Comparison of ENCODE assay signal across 29 cellular contexts in the genomic region with DNA sequence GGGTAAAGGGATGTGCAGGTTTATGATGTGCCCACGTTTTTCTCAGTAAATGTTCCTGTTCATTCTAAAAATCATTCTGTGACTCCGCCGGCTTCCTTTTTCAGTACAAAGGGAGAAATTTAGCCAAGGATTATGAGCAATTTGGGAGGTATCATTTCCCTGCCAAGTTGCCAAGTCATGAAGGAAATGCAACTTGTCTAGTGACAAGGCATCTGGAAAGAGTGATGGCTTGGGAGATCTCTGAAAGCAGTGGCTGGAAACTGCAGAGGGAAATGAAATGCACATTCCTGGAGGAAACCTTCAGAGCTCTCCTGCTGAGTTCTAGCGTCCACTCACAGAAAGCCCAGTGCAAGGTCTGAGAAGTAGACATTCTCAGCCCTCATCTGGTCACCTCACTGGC.
A peak's percentile ranks its signal among the peaks of the same experiment; 100 is the strongest.
DNase-seq lines count a peak whose midpoint lies in the region; ATAC-seq, FAIRE-seq and TF ChIP-seq lines count a peak whose summit lies in the region.
"Had no signal": no experiment of that assay in that cellular context is flagged by ENCODE, and none has a peak within 500 bp of the region (broad histone marks: within the 10 kb centered on the region; RNA-seq: fewer than 3 reads in every experiment).

No MANE protein-coding gene starts in this region.

- TF ChIP-seq POLR2A in vagina (IDR thresholded peaks at IDR 0.05) = no peak

- H3K4me2 ChIP-seq in astrocyte (ENCODE audit: low read length) (no peak overlapping the region), neural progenitor cell (no peak overlapping the region)
- H3K4me2 ChIP-seq: PC-9 had no signal

- H3K4me1 ChIP-seq in astrocyte (ENCODE audit: insufficient read depth, low read length) (peaks cover 4% of the 10 kb centered on the region), neural progenitor cell (peaks cover 5% of the 10 kb centered on the region), vagina (no peaks in the 10 kb centered on the region)
- H3K4me1 ChIP-seq: SJSA1 had no signal

- H3K79me2 ChIP-seq in astrocyte (ENCODE audit: insufficient read depth, low read length) = no peaks in the 10 kb centered on the region
- no peaks in the 10 kb centered on the region for H3K79me2 ChIP-seq in neural progenitor cell (ENCODE audit: low read depth)

- H3K4me3 Mint-ChIP-seq in astrocyte (ENCODE audit: unreplicated experiment) (no peak overlapping the region), neural progenitor cell (no peak overlapping the region)
- H3K4me3 Mint-ChIP-seq: B cell; CD8-positive, alpha-beta memory T cell had no signal

- H3K27me3 Mint-ChIP-seq in astrocyte (ENCODE audit: low read depth, unreplicated experiment) (no peaks in the 10 kb centered on the region), neural progenitor cell (ENCODE audit: insufficient read depth, low read depth) (no peaks in the 10 kb centered on the region)

- no peaks in the 10 kb centered on the region for H3F3A ChIP-seq in neural progenitor cell (ENCODE audit: low read depth)

- H3K27me3 ChIP-seq in astrocyte (ENCODE audit: insufficient read depth, low read length) = peaks cover 2% of the 10 kb centered on the region
- H3K27me3 ChIP-seq in neural progenitor cell = no peaks in the 10 kb centered on the region
- no peaks in the 10 kb centered on the region for H3K27me3 ChIP-seq in vagina
- H3K27me3 ChIP-seq: MG63, SJSA1 had no signal

- H3K9me3 Mint-ChIP-seq in astrocyte (ENCODE audit: unreplicated experiment) = no peaks in the 10 kb centered on the region
- peaks cover 4% of the 10 kb centered on the region for H3K9me3 Mint-ChIP-seq in neural progenitor cell
- H3K9me3 Mint-ChIP-seq: CD8-positive, alpha-beta memory T cell had no signal

- H3K9me3 ChIP-seq in astrocyte (ENCODE audit: insufficient read depth, low read depth, low read length) (no peaks in the 10 kb centered on the region), neural progenitor cell (ENCODE audit: low read depth) (no peaks in the 10 kb centered on the region), vagina (no peaks in the 10 kb centered on the region)
- H3K9me3 ChIP-seq: MG63, SJSA1 had no signal

- H3K36me3 ChIP-seq in astrocyte (ENCODE audit: insufficient read depth, low read length) (no peaks in the 10 kb centered on the region), neural progenitor cell (no peaks in the 10 kb centered on the region), vagina (no peaks in the 10 kb centered on the region)
- H3K36me3 ChIP-seq: MG63, SJSA1 had no signal

- no peak overlapping the region for H3K9ac ChIP-seq in astrocyte (ENCODE audit: low read length)
- H3K9ac ChIP-seq in neural progenitor cell = no peak overlapping the region

- H2AFZ ChIP-seq in astrocyte (ENCODE audit: low read depth, low read length) (no peak overlapping the region), neural progenitor cell (replicated peaks) (no peak overlapping the region)
- H2AFZ ChIP-seq: PC-9 had no signal

- H3K27ac ChIP-seq in astrocyte (ENCODE audit: low read depth, low read length) (no peak overlapping the region), neural progenitor cell (no peak overlapping the region), vagina (no peak overlapping the region)
- H3K27ac ChIP-seq: C4-2B, PC-9, SJSA1 had no signal

- H3K4me1 Mint-ChIP-seq in astrocyte (ENCODE audit: low read depth, unreplicated experiment) (peaks cover 12% of the 10 kb centered on the region), neural progenitor cell (peaks cover 14% of the 10 kb centered on the region)
- H3K4me1 Mint-ChIP-seq: B cell; CD8-positive, alpha-beta memory T cell had no signal

- no peak overlapping the region for H3K4me3 ChIP-seq in AG10803 (ENCODE audit: low read length)
- no peak overlapping the region for H3K4me3 ChIP-seq in astrocyte (ENCODE audit: insufficient read depth, low read depth, low read length)
- H3K4me3 ChIP-seq in fibroblast of the aortic adventitia (ENCODE audit: low read depth, low read length) = no peak overlapping the region
- H3K4me3 ChIP-seq in neural progenitor cell = no peak overlapping the region
- no peak overlapping the region for H3K4me3 ChIP-seq in vagina
- H3K4me3 ChIP-seq: MG63, PC-9, SJSA1 had no signal

- H3K36me3 Mint-ChIP-seq in astrocyte (ENCODE audit: low read depth, unreplicated experiment) (no peaks in the 10 kb centered on the region), neural progenitor cell (no peaks in the 10 kb centered on the region)
- H3K36me3 Mint-ChIP-seq: CD8-positive, alpha-beta memory T cell had no signal

- H3K27ac Mint-ChIP-seq in astrocyte (ENCODE audit: unreplicated experiment) (no peak overlapping the region), neural progenitor cell (no peak overlapping the region)
- H3K27ac Mint-ChIP-seq: B cell; CD8-positive, alpha-beta memory T cell had no signal

- FAIRE-seq in astrocyte (lab: Jason Lieb, UNC) = no peak
- FAIRE-seq: A204.1, GM12892, H54 had no signal

- TF ChIP-seq CTCF in AG10803 (conservative IDR thresholded peaks at IDR 0.05; ENCODE audit: low read length) (no peak), astrocyte (IDR thresholded peaks at IDR 0.05; ENCODE audit: insufficient read depth, low read depth, low read length) (no peak), fibroblast of the aortic adventitia (IDR thresholded peaks at IDR 0.05; ENCODE audit: insufficient read depth, low read length) (no peak), neural progenitor cell (IDR thresholded peaks at IDR 0.05) (no peak), vagina (IDR thresholded peaks at IDR 0.05) (no peak)

- intact Hi-C loops in vagina (cut with DNase I) = no loop called here
- intact Hi-C loops in Right ventricle myocardium inferior (cut with DNase I) = no loop called here

- ATAC-seq in Right ventricle myocardium inferior = no peak

- DNase-seq in AG10803 (ENCODE audit: low read depth) (peak; percentile 18), astrocyte (ENCODE audit: low read depth) (peak; percentile 64), fibroblast of the aortic adventitia (ENCODE audit: low read depth) (peak; percentile 52), superior temporal gyrus (ENCODE audit: extremely low spot score) (peak; percentile 45), neural progenitor cell (ENCODE audit: low spot score) (no peak), vagina (ENCODE audit: extremely low spot score in 2 of 2) (no peak), Right ventricle myocardium inferior (ENCODE audit: missing footprints) (no peak)
- DNase-seq: CD8-positive, alpha-beta memory T cell; DMS 273 treated with DMSO at 0.1 percent for 48 hours; DMS79; EL; GDM1; IMR-90; KG1; MG63; NCI-H1105 treated with DMSO at 0.1 percent for 48 hours; NCI-H146; NCI-H2029; NCI-H446 treated with DMSO at 0.1 percent for 48 hours; NCI-H526; NCI-H82; PC-9; Right ventricle myocardium superior had no signal

- no peaks in the 10 kb centered on the region for H4K20me1 ChIP-seq in astrocyte (ENCODE audit: insufficient read depth, low read length)
- no peaks in the 10 kb centered on the region for H4K20me1 ChIP-seq in neural progenitor cell (ENCODE audit: low read depth)

Comparison
In these comparisons a context has a peak if more than half of its experiments do, and no peak if none do; other contexts are left out.
1. DNase-seq: peak in AG10803 (single experiment), astrocyte (single experiment), fibroblast of the aortic adventitia (single experiment) and superior temporal gyrus (single experiment); none in neural progenitor cell (single experiment), vagina (0 of 2) and Right ventricle myocardium inferior (single experiment).